ENCODE assay signal across 8 cellular contexts in the genomic region with DNA sequence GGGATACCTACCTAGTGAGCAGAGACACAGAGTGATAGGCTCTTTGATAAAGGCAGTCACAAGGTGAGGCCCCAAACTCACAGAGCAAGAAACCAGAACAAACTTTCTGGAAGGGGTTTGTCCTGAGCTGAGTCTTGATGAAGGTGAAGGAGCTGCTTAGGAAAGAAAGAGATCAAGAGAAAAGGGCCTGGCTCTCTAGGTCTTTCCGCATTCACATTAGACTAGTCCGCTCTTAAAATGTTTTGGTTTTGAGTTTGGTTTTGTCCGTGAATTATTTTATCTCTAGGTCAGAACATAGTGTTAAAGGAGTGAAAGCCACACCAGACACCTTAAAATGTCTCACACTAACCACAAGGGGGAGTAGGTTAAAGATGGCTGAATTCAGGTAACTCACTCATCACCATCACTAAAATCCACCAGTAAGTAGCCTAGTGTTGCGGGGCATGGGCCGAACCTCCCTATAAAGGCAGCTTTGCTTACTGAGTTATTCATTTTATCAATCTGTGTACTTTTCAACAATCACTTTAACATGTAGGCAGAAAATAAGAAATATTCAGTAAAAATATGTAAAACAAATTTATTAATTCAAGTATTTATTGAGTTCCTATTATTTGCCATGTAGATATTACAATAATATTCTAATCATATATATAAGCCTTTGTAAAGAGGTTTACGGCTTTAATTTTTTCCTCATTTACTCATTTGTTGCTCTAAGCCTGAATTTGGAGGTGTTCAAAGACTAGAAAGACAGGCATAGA.
A peak's percentile ranks its signal among the peaks of the same experiment; 100 is the strongest.
DNase-seq lines count a peak whose midpoint lies in the region; ATAC-seq and TF ChIP-seq lines count a peak whose summit lies in the region.

No MANE protein-coding gene starts in this region.

- no peaks in the 10 kb centered on the region for H3K36me3 Mint-ChIP-seq in effector memory CD8-positive, alpha-beta T cell (ENCODE audit: insufficient read depth)
- H3K36me3 Mint-ChIP-seq in naive thymus-derived CD4-positive, alpha-beta T cell, result no peaks in the 10 kb centered on the region

- POLR2A ChIA-PET in Panc1 (lab: Charles Lee), result no interaction called here
- POLR2A ChIA-PET in naive thymus-derived CD4-positive, alpha-beta T cell (lab: Charles Lee), result no interaction called here

- intact Hi-C loops in Panc1 (cut with micrococcal nuclease; ENCODE audit: unreplicated experiment), result loop anchor here (5.0 kb wide), 1 partner anchor 211 kb away; no protein-coding TSS in a partner anchor
- intact Hi-C loops in naive thymus-derived CD4-positive, alpha-beta T cell (cut with micrococcal nuclease), result loop anchor here (1.0 kb wide), 3 partner anchors 124 to 209 kb away; no protein-coding TSS in a partner anchor

- no peaks in the 10 kb centered on the region for H3K9me3 ChIP-seq in HUES48 (ENCODE audit: control insufficient read depth, insufficient read depth, low read length)
- H3K9me3 ChIP-seq in Panc1 (ENCODE audit: control insufficient read depth, insufficient read depth, low read depth, low read length), result peaks cover 10% of the 10 kb centered on the region; the same call in 1 of the 2 replicates
- H3K9me3 ChIP-seq in naive thymus-derived CD4-positive, alpha-beta T cell (ENCODE audit: control insufficient read depth in 2 of 3, low read length in 3 of 3), result no peaks in the 10 kb centered on the region

- H3K9ac ChIP-seq in HUES48 (ENCODE audit: low read depth, low read length), result no peak overlapping the region

- in situ Hi-C loops in Panc1 (cut with HindIII; ENCODE audit: low pct_unique_long_range_greater_than_20kb, low sequenced_read_pairs), result no loop called here

- CTCF ChIA-PET in Panc1 (lab: Charles Lee), result interaction anchor here (0.7 to 1.4 kb wide), 3 partner anchors 9 to 49 kb away, joined by 3 read pairs; no protein-coding TSS in a partner anchor
- CTCF ChIA-PET in naive thymus-derived CD4-positive, alpha-beta T cell (lab: Charles Lee), result interaction anchor here (0.6 to 3.6 kb wide), 6 partner anchors 10 to 209 kb away, joined by 3 to 41 read pairs (median 6); no protein-coding TSS in a partner anchor

- H3K36me3 ChIP-seq in HUES48 (ENCODE audit: control insufficient read depth, insufficient read depth, low read length) (no peaks in the 10 kb centered on the region), Panc1 (ENCODE audit: control insufficient read depth, insufficient read depth, low read length) (no peaks in the 10 kb centered on the region)
- H3K36me3 ChIP-seq in naive thymus-derived CD4-positive, alpha-beta T cell (ENCODE audit: control insufficient read depth in 2 of 3, insufficient read depth in 3 of 3, low read length in 3 of 3), result no peaks in the 10 kb centered on the region

- TF ChIP-seq CTCF in Panc1 (IDR thresholded peaks at IDR 0.05), result peak; percentile 79

- H3K4me3 ChIP-seq in HUES48 (ENCODE audit: low read depth, low read length) (no peak overlapping the region), Panc1 (ENCODE audit: low read depth in 2 of 2, low read length in 2 of 2) (no peak overlapping the region)
- H3K4me3 ChIP-seq in naive thymus-derived CD4-positive, alpha-beta T cell (ENCODE audit: low read length), result no peak overlapping the region

- H3K9me3 Mint-ChIP-seq in effector memory CD8-positive, alpha-beta T cell, result no peaks in the 10 kb centered on the region
- H3K9me3 Mint-ChIP-seq in naive thymus-derived CD4-positive, alpha-beta T cell, result no peaks in the 10 kb centered on the region

- H3K4me1 ChIP-seq in HUES48 (ENCODE audit: control insufficient read depth, insufficient read depth, low read length) (peaks cover 4% of the 10 kb centered on the region), Panc1 (ENCODE audit: control insufficient read depth, insufficient read depth, low read length) (peaks cover 2% of the 10 kb centered on the region; the same call in 1 of the 2 replicates)
- no peaks in the 10 kb centered on the region for H3K4me1 ChIP-seq in naive thymus-derived CD4-positive, alpha-beta T cell (ENCODE audit: control insufficient read depth in 2 of 2, insufficient read depth in 2 of 2, low read length in 2 of 2)

- BruUV-seq in Panc1 (replicated peaks; lab: Mats Ljungman, UMichigan), result no TSS peak

- H3K27me3 ChIP-seq in HUES48 (ENCODE audit: control insufficient read depth, insufficient read depth, low read length) (no peaks in the 10 kb centered on the region), Panc1 (ENCODE audit: control insufficient read depth, insufficient read depth, low read length) (no peaks in the 10 kb centered on the region)
- H3K27me3 ChIP-seq in naive thymus-derived CD4-positive, alpha-beta T cell (ENCODE audit: control insufficient read depth in 2 of 2, insufficient read depth in 2 of 2, low read length in 2 of 2), result no peaks in the 10 kb centered on the region

- ATAC-seq in GM21360 (IDR thresholded peaks at IDR 0.05; ENCODE audit: unreplicated experiment) (peak; percentile 73), Panc1 (peak; percentile 97)
- ATAC-seq in effector memory CD8-positive, alpha-beta T cell (replicated peaks), result peak; percentile 74
- ATAC-seq in naive thymus-derived CD4-positive, alpha-beta T cell, result peak; percentile 72

- peaks cover 49 to 67% of the 10 kb centered on the region in 2 donors for H3K27me3 Mint-ChIP-seq in effector memory CD8-positive, alpha-beta T cell
- peaks cover 4 to 69% (median 14%) of the 10 kb centered on the region in 5 donors for H3K27me3 Mint-ChIP-seq in naive thymus-derived CD4-positive, alpha-beta T cell

- H3K27ac Mint-ChIP-seq in effector memory CD8-positive, alpha-beta T cell, result no peak overlapping the region
- H3K27ac Mint-ChIP-seq in naive thymus-derived CD4-positive, alpha-beta T cell, result no peak overlapping the region

- peak overlapping the region; percentile 43 for H3K27ac ChIP-seq in HUES48 (ENCODE audit: low read depth, low read length)
- H3K27ac ChIP-seq in Panc1 (ENCODE audit: low read length), result peak overlapping the region; percentile 77
- H3K27ac ChIP-seq in naive thymus-derived CD4-positive, alpha-beta T cell (ENCODE audit: low read depth, low read length), result no peak overlapping the region

- H3K4me1 Mint-ChIP-seq in effector memory CD8-positive, alpha-beta T cell (ENCODE audit: low read depth in 2 of 2), result no peaks in the 10 kb centered on the region
- H3K4me1 Mint-ChIP-seq in naive thymus-derived CD4-positive, alpha-beta T cell, result no peaks in the 10 kb centered on the region

- DNase-seq in NCI-H510A treated with DMSO at 0.1 percent for 48 hours (lab: John Stamatoyannopoulos, UW), result peak; percentile 38
- no peak for DNase-seq in NCI-H510A (lab: John Stamatoyannopoulos, UW)
- no peak for DNase-seq in Panc1 (ENCODE audit: low read depth, low spot score)
- peak in 2 of 3 experiments; percentile 1 for DNase-seq in effector memory CD8-positive, alpha-beta T cell
- peak in 7 of 9 donors; percentile 17 to 61 (median 50) for DNase-seq in naive thymus-derived CD4-positive, alpha-beta T cell
- no peak for DNase-seq in mucosa of gallbladder (ENCODE audit: low spot score)

- H3K4me3 Mint-ChIP-seq in effector memory CD8-positive, alpha-beta T cell, result no peak overlapping the region
- no peak overlapping the region for H3K4me3 Mint-ChIP-seq in naive thymus-derived CD4-positive, alpha-beta T cell

Comparison
In these comparisons a context has a peak if more than half of its experiments do, and no peak if none do; other contexts are left out.
1. DNase-seq: peak in NCI-H510A treated with DMSO at 0.1 percent for 48 hours (single experiment), effector memory CD8-positive, alpha-beta T cell (2 of 3) and naive thymus-derived CD4-positive, alpha-beta T cell (7 of 9); none in NCI-H510A (single experiment), Panc1 (single experiment) and mucosa of gallbladder (single experiment).
2. Peak in every context shown above with its lines, with median percentiles within 50 percentile points of each other: ATAC-seq.